Comparison of ENCODE assay signal across 8 cellular contexts in the genomic region with DNA sequence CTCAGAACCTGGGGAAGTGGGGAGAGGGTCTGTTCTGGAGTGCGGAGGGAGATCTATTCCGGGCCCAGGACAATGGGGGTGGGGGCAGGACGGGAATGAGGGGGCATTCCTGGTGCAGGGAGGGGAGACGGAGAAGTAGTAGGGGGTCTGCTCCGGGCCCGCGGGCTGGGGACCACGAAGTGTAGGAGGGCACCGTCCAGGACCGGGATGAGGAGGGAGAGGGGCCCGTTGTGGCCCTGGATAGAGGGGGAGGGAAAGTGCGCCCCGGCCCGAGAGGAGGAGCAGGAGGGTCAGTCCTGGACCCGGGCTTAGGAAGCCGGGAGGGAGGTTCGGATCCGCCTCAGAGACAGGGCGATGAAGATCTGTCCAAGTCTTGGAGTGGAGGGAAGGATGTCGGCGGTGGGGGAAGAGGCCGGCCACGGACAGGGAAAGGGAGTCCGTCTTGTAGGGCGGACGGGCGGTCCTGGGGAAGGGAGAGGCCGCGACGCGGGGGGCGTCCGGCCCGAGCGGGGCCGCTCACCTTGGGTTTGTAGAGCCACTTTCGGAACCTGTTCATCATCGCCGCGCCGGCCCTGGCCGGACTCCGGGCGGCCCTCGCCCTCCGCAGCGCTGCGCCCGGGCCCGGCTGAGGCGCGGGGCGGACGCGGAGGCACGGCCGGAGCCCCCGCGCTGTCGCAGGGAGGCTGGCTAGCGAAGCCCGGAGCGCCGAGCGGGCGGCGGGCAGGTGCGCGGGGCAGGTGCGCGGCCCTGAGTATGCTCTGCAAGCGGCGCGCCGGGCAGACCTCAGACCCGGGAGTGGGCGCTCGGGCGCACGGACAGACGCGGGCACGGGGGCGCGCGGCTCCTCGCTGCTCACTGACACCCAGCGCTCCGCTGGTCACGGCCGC. TPM values are rescaled to one million over a fixed set of nuclear protein-coding genes. Genes with fewer than 3 reads are reported as not detected.
A peak's percentile ranks its signal among the peaks of the same experiment; 100 is the strongest.
DNase-seq lines count a peak whose midpoint lies in the region; ATAC-seq and TF ChIP-seq lines count a peak whose summit lies in the region.

TSS of gene ZFYVE28 (minus strand) at position 881 of the 887 bp plus-strand sequence. CDS start at position 559, 322 bp downstream.

- H3K36me3 Mint-ChIP-seq in CD8-positive, alpha-beta memory T cell: peaks cover 0 to 3% (median 0%) of the 10 kb centered on the region in 3 donors
- peaks cover 44% of the 10 kb centered on the region for H3K36me3 Mint-ChIP-seq in effector memory CD8-positive, alpha-beta T cell (ENCODE audit: insufficient read depth)
- no peaks in the 10 kb centered on the region for H3K36me3 Mint-ChIP-seq in naive thymus-derived CD8-positive, alpha-beta T cell

- H3K9me3 Mint-ChIP-seq in CD8-positive, alpha-beta memory T cell: no peaks in the 10 kb centered on the region
- H3K9me3 Mint-ChIP-seq in effector memory CD8-positive, alpha-beta T cell: no peaks in the 10 kb centered on the region
- H3K9me3 Mint-ChIP-seq in naive thymus-derived CD8-positive, alpha-beta T cell: peaks cover 0 to 3% (median 0%) of the 10 kb centered on the region in 9 donors

- peak within 1 kb of the TSS; percentile 89 to 97 (median 90) for H3K4me3 Mint-ChIP-seq in CD8-positive, alpha-beta memory T cell
- H3K4me3 Mint-ChIP-seq in effector memory CD8-positive, alpha-beta T cell: peak within 1 kb of the TSS; percentile 86 to 88
- H3K4me3 Mint-ChIP-seq in naive thymus-derived CD8-positive, alpha-beta T cell: peak within 1 kb of the TSS; percentile 87 to 98 (median 92)

- CTCF ChIA-PET in CD8-positive, alpha-beta memory T cell (lab: Charles Lee): interaction anchor here (0.9 to 1.7 kb wide), 10 partner anchors 16 to 198 kb away, joined by 3 to 9 read pairs (median 6); partner anchors contain the start of genes HAUS3, MXD4, POLN and RNF4

- H3K4me1 Mint-ChIP-seq in CD8-positive, alpha-beta memory T cell: peaks cover 46 to 59% (median 54%) of the 10 kb centered on the region in 3 donors
- H3K4me1 Mint-ChIP-seq in effector memory CD8-positive, alpha-beta T cell (ENCODE audit: low read depth in 2 of 2): peaks cover 37 to 44% of the 10 kb centered on the region in 2 donors
- H3K4me1 Mint-ChIP-seq in naive thymus-derived CD8-positive, alpha-beta T cell: peaks cover 27 to 58% (median 55%) of the 10 kb centered on the region in 4 donors

- TF ChIP-seq CTCF in RWPE2 (IDR thresholded peaks at IDR 0.05; ENCODE audit: poor library complexity, severe bottlenecking): no peak
- TF ChIP-seq CTCF in GM20000 (IDR thresholded peaks at IDR 0.05; ENCODE audit: extremely low read depth, missing control alignments): no peak

- no peaks in the 10 kb centered on the region for H3K9me3 ChIP-seq in CD8-positive, alpha-beta memory T cell (ENCODE audit: low read length)
- no peaks in the 10 kb centered on the region for H3K9me3 ChIP-seq in RWPE2 (ENCODE audit: severe bottlenecking)

- H3K4me3 ChIP-seq in CD8-positive, alpha-beta memory T cell (ENCODE audit: low read length): peak within 1 kb of the TSS; percentile 55
- peak within 1 kb of the TSS; percentile 59 for H3K4me3 ChIP-seq in RWPE2 (ENCODE audit: severe bottlenecking)

- peaks cover 4 to 12% of the 10 kb centered on the region in 2 donors for H3K27me3 Mint-ChIP-seq in CD8-positive, alpha-beta memory T cell
- peaks cover 8 to 12% of the 10 kb centered on the region in 2 donors for H3K27me3 Mint-ChIP-seq in effector memory CD8-positive, alpha-beta T cell
- peaks cover 9 to 43% (median 28%) of the 10 kb centered on the region in 5 donors for H3K27me3 Mint-ChIP-seq in naive thymus-derived CD8-positive, alpha-beta T cell

- ATAC-seq in HG02588 (IDR thresholded peaks at IDR 0.05; ENCODE audit: unreplicated experiment) (peak; percentile 17), RWPE2 (ENCODE audit: low read depth) (peak; percentile 13), GM21723 (IDR thresholded peaks at IDR 0.05; ENCODE audit: unreplicated experiment) (no peak), GM18909 (IDR thresholded peaks at IDR 0.05; ENCODE audit: poor library complexity, unreplicated experiment) (no peak)
- no peak for ATAC-seq in effector memory CD8-positive, alpha-beta T cell (replicated peaks)
- ATAC-seq in naive thymus-derived CD8-positive, alpha-beta T cell: no peak

- peak within 1 kb of the TSS; percentile 85 for H3K27ac ChIP-seq in CD8-positive, alpha-beta memory T cell (ENCODE audit: low read depth, low read length)
- H3K27ac ChIP-seq in RWPE2 (ENCODE audit: poor library complexity, severe bottlenecking): no peak within 1 kb of the TSS

- no peak for DNase-seq in CD8-positive, alpha-beta memory T cell
- DNase-seq in RWPE2 (ENCODE audit: low spot score) (no peak), GM20000 (ENCODE audit: low spot score) (no peak)
- peak in 1 of 3 experiments; percentile 21 for DNase-seq in effector memory CD8-positive, alpha-beta T cell
- DNase-seq in naive thymus-derived CD8-positive, alpha-beta T cell: peak in 2 of 10 donors; percentile 20 to 33

- H3K36me3 ChIP-seq in CD8-positive, alpha-beta memory T cell (ENCODE audit: insufficient read depth, low read length): no peaks in the 10 kb centered on the region
- no peaks in the 10 kb centered on the region for H3K36me3 ChIP-seq in RWPE2 (ENCODE audit: low read depth)

- peaks cover 41% of the 10 kb centered on the region for H3K4me1 ChIP-seq in CD8-positive, alpha-beta memory T cell (ENCODE audit: insufficient read depth, low read length)
- peaks cover 10% of the 10 kb centered on the region for H3K4me1 ChIP-seq in RWPE2 (ENCODE audit: insufficient read depth, poor library complexity, severe bottlenecking)

- peaks cover 8% of the 10 kb centered on the region for H3K27me3 ChIP-seq in CD8-positive, alpha-beta memory T cell (ENCODE audit: insufficient read depth, low read length, poor library complexity, severe bottlenecking)
- peaks cover 39% of the 10 kb centered on the region for H3K27me3 ChIP-seq in RWPE2 (ENCODE audit: insufficient read depth, poor library complexity, severe bottlenecking)

- POLR2A ChIA-PET in CD8-positive, alpha-beta memory T cell (lab: Charles Lee): interaction anchor here (1.4 to 1.6 kb wide), 3 partner anchors 118 to 176 kb away, joined by 4 to 5 read pairs (median 4); partner anchors contain the start of genes FAM193A, HAUS3, MXD4 and POLN
- POLR2A ChIA-PET in naive thymus-derived CD8-positive, alpha-beta T cell (lab: Charles Lee): interaction anchor here (1.2 to 1.3 kb wide), 2 partner anchors 51 to 156 kb away, joined by 3 to 8 read pairs; partner anchors contain the start of genes MXD4 and RNF4

- H3K27ac Mint-ChIP-seq in CD8-positive, alpha-beta memory T cell: peak within 1 kb of the TSS; percentile 87 to 100 (median 97)
- H3K27ac Mint-ChIP-seq in effector memory CD8-positive, alpha-beta T cell: peak within 1 kb of the TSS; percentile 93 to 98
- peak within 1 kb of the TSS; percentile 78 to 99 (median 95) for H3K27ac Mint-ChIP-seq in naive thymus-derived CD8-positive, alpha-beta T cell

RNA-seq across cellular contexts. Expression of gene ZFYVE28, which starts in this region (rescaled TPM):
- total RNA-seq in CD8-positive, alpha-beta memory T cell: 10 to 100 TPM; 12.9 to 13.2 TPM
- polyA plus RNA-seq in CD8-positive, alpha-beta memory T cell: 14.8 TPM
- total RNA-seq in naive thymus-derived CD8-positive, alpha-beta T cell: 10 to 100 TPM; 11.8 to 12.3 TPM
- 1 to 10 TPM; 5.0 to 8.5 (median 6.4) TPM for polyA plus RNA-seq in naive thymus-derived CD8-positive, alpha-beta T cell

Comparison
In these comparisons a context has a peak if more than half of its experiments do, and no peak if none do; other contexts are left out.
1. ATAC-seq: peak in HG02588 (single experiment) and RWPE2 (single experiment); none in effector memory CD8-positive, alpha-beta T cell (single experiment), naive thymus-derived CD8-positive, alpha-beta T cell (0 of 2), GM21723 (single experiment) and GM18909 (single experiment).
2. Peak in every context shown above with its lines, with median percentiles within 50 percentile points of each other: H3K27ac Mint-ChIP-seq and H3K4me3 Mint-ChIP-seq.